In the genomic region with DNA sequence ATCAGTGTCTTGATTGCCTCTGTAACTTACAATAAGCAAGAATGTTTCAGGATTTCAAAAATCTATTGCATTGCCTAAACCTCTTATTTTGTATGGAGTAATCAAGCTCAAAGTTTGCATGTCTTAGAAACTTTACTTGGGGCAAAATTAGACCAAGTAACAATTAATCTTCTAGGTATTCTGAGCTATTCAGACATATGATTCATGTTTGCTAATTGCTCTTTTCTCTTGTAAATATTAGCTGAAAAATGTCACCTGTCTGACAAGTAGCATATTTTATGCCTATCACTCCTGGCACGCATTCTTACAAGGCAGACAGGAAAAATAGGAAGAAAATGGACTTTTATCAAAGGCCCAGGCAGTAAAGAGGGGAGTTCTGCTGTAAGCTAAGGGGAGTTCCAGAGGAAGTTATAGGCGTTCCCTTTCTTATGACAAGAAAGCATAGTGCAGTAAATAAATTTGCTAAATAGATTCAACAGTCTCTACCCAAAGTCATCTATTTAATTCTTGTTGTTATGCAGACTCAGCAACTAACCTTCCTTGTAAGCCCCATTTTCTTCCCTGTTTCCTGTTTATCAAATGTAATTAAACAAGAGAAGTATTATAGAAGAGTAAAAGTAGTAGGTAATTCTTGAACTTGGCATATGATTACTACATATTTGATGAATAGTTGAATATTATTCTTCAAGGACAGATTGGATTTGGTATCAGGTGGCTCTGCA, we compare ENCODE assay signal across 13 cellular contexts. TPM values are rescaled to one million over a fixed set of nuclear protein-coding genes. Genes with fewer than 3 reads are reported as not detected.
DNase-seq lines count a peak whose midpoint lies in the region; ATAC-seq and TF ChIP-seq lines count a peak whose summit lies in the region.
"Had no signal": no experiment of that assay in that cellular context is flagged by ENCODE, and none has a peak within 500 bp of the region (broad histone marks: within the 10 kb centered on the region; RNA-seq: fewer than 3 reads in every experiment).

No MANE protein-coding gene starts in this region.

- TF ChIP-seq CTCF in CD14-positive monocyte (IDR thresholded peaks at IDR 0.05) (no peak), left lung (IDR thresholded peaks at IDR 0.05) (no peak), Caco-2 (IDR thresholded peaks at IDR 0.05; ENCODE audit: insufficient read depth in 1 of 2, low read depth in 1 of 2, low read length in 1 of 2, severe bottlenecking in 1 of 2, unreplicated experiment in 1 of 2) (no peak)

- DNase-seq in CD14-positive monocyte (ENCODE audit: low spot score) (no peak), T-helper 17 cell (no peak), left lung (no peak), NCI-H2196 (lab: John Stamatoyannopoulos, UW; ENCODE audit: unreplicated experiment) (no peak), Caco-2 (no peak)
- DNase-seq: activated CD8-positive, alpha-beta memory T cell treated with anti-CD3 and anti-CD28 coated beads, Interleukin-2, amount 50 U/mL, for 4 hours; DND-41; head of caudate nucleus; NCI-H1048 had no signal

- no peaks in the 10 kb centered on the region for H3K27me3 ChIP-seq in left lung
- no peaks in the 10 kb centered on the region for H3K27me3 ChIP-seq in Caco-2 (replicated peaks; ENCODE audit: control insufficient read depth, insufficient read depth, low read length)
- H3K27me3 ChIP-seq: SJSA1 had no signal

- no peak overlapping the region for H3K27ac ChIP-seq in left lung
- H3K27ac ChIP-seq: SJSA1 had no signal

- H3K27ac Mint-ChIP-seq in CD14-positive monocyte (peak overlapping the region in 5 of 7 donors; percentile 22 to 77 (median 40)), T-helper 17 cell (peak overlapping the region; percentile 96), Caco-2 (ENCODE audit: unreplicated experiment) (no peak overlapping the region)

- H3K27me3 Mint-ChIP-seq in CD14-positive monocyte (ENCODE audit: low read depth in 3 of 3), result no peaks in the 10 kb centered on the region
- H3K27me3 Mint-ChIP-seq in T-helper 17 cell, result no peaks in the 10 kb centered on the region
- peaks cover 4% of the 10 kb centered on the region for H3K27me3 Mint-ChIP-seq in Caco-2 (ENCODE audit: insufficient read depth, unreplicated experiment)

- H3K36me3 Mint-ChIP-seq in CD14-positive monocyte (no peaks in the 10 kb centered on the region), T-helper 17 cell (ENCODE audit: low read depth) (peaks cover 3% of the 10 kb centered on the region), Caco-2 (ENCODE audit: insufficient read depth, unreplicated experiment) (no peaks in the 10 kb centered on the region)

- H3K36me3 ChIP-seq in left lung (no peaks in the 10 kb centered on the region), Caco-2 (ENCODE audit: control insufficient read depth, insufficient read depth, low read length) (no peaks in the 10 kb centered on the region)

- H3K4me1 ChIP-seq in left lung (peaks cover 0 to 28% of the 10 kb centered on the region in 2 donors), Caco-2 (no peaks in the 10 kb centered on the region)

- POLR2A ChIA-PET in Caco-2 (lab: Charles Lee), result no interaction called here

- ATAC-seq in GM18868 (IDR thresholded peaks at IDR 0.05; ENCODE audit: unreplicated experiment), result peak; percentile 46
- peak; percentile 98 for ATAC-seq in T-helper 17 cell
- ATAC-seq in left lung, result peak; percentile 50
- no peak for ATAC-seq in GM19455 (IDR thresholded peaks at IDR 0.05; ENCODE audit: unreplicated experiment)
- no peak for ATAC-seq in HG03354 (IDR thresholded peaks at IDR 0.05; ENCODE audit: poor library complexity, severe bottlenecking, unreplicated experiment)

- H3K9me3 Mint-ChIP-seq in CD14-positive monocyte, result no peaks in the 10 kb centered on the region
- H3K9me3 Mint-ChIP-seq in Caco-2 (ENCODE audit: unreplicated experiment), result no peaks in the 10 kb centered on the region

- no TSS peak for BruUV-seq in Caco-2 (replicated peaks; lab: Mats Ljungman, UMichigan)

- intact Hi-C loops in CD14-positive monocyte (cut with micrococcal nuclease), result no loop called here
- intact Hi-C loops in left lung (cut with DNase I), result no loop called here
- intact Hi-C loops in Caco-2 (cut with micrococcal nuclease; ENCODE audit: unreplicated experiment), result no loop called here

- H3K4me1 Mint-ChIP-seq in CD14-positive monocyte, result peaks cover 21% of the 10 kb centered on the region
- H3K4me1 Mint-ChIP-seq in T-helper 17 cell, result peaks cover 31% of the 10 kb centered on the region
- H3K4me1 Mint-ChIP-seq in Caco-2 (ENCODE audit: low read depth, unreplicated experiment), result no peaks in the 10 kb centered on the region

- H3K9me3 ChIP-seq in T-helper 17 cell (ENCODE audit: control insufficient read depth, low read length, poor library complexity, severe bottlenecking) (no peaks in the 10 kb centered on the region), left lung (no peaks in the 10 kb centered on the region), Caco-2 (no peaks in the 10 kb centered on the region)
- H3K9me3 ChIP-seq: SJSA1 had no signal

- CTCF ChIA-PET in Caco-2 (lab: Charles Lee), result no interaction called here

- H3K4me3 Mint-ChIP-seq in CD14-positive monocyte, result peak overlapping the region in 1 of 2 donors; percentile 19
- H3K4me3 Mint-ChIP-seq in T-helper 17 cell, result peak overlapping the region; percentile 77
- no peak overlapping the region for H3K4me3 Mint-ChIP-seq in Caco-2 (ENCODE audit: unreplicated experiment)

- H3K4me3 ChIP-seq in left lung, result no peak overlapping the region
- no peak overlapping the region for H3K4me3 ChIP-seq in Caco-2 (ENCODE audit: low read depth, low read length)
- H3K4me3 ChIP-seq: SJSA1 had no signal

RNA-seq across cellular contexts. Expression of gene PDCD1LG2, which starts 21.1 kb away (rescaled TPM):
- polyA plus RNA-seq in CD14-positive monocyte, result under 1 TPM; 0.16 to 0.41 TPM
- total RNA-seq in T-helper 17 cell (1 to 10 TPM in 1 of 2 donors, under 1 TPM in 1; 0.50 to 1.1 TPM), left lung (1 to 10 TPM; 1.7 to 4.2 TPM), Caco-2 (2022) (not detected in 2 replicates)

Comparison
In these comparisons a context has a peak if more than half of its experiments do, and no peak if none do; other contexts are left out.
1. ATAC-seq: peak in GM18868 (single experiment), T-helper 17 cell (single experiment) and left lung (single experiment); none in GM19455 (single experiment) and HG03354 (single experiment).